Comparison of ENCODE assay signal across 1 cellular context in the genomic region with DNA sequence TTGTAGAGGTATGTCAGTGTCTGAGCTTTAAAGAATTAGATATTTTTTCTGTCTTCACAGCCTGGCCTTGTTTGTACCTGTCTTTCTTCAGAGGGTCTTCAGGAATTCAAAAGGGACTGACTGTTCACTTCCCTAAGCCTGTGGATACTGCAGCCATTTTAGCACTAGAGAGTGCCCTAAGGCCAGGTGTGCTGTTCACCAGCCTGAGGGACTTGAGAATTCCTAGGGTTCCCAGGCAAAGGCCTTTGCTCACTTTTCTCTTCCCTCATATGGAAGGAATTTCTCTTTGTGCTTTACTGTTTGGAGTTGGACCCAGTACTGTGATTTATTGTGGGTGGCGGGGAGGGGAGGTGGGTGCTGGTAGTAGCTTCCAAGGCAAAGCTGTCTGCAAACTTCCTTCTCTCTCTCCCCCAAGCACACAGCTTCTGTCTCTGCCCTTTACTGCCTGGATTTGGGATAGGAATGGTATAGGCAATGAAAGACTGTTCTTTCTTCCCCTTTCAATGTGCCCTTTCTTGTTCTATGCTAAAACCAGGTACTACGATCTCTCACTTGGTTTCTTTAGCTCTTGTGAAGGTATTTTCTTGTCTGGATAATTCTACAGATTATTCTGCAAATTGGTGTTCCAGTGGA.
TF ChIP-seq lines count a peak whose summit lies in the region.

No MANE protein-coding gene starts in this region.

TF ChIP-seq in SK-N-SH treated with all-trans-retinoic acid at 6 μM for 48 hours, 23 proteins besides CTCF, POLR2A, EP300 and RAD21 (continued from another document):
- TF ChIP-seq, protein P1, sequence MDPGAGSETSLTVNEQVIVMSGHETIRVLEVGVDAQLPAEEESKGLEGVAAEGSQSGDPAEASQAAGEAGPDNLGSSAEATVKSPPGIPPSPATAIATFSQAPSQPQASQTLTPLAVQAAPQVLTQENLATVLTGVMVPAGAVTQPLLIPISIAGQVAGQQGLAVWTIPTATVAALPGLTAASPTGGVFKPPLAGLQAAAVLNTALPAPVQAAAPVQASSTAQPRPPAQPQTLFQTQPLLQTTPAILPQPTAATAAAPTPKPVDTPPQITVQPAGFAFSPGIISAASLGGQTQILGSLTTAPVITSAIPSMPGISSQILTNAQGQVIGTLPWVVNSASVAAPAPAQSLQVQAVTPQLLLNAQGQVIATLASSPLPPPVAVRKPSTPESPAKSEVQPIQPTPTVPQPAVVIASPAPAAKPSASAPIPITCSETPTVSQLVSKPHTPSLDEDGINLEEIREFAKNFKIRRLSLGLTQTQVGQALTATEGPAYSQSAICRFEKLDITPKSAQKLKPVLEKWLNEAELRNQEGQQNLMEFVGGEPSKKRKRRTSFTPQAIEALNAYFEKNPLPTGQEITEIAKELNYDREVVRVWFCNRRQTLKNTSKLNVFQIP (CRISPR knock-in tag; IDR thresholded peaks at IDR 0.05; ENCODE audit: borderline replicate concordance, low read depth): no peak
- no peak for TF ChIP-seq CSDC2 (CRISPR knock-in tag; IDR thresholded peaks at IDR 0.05)
- TF ChIP-seq ESRRG (CRISPR knock-in tag; IDR thresholded peaks at IDR 0.05): no peak
- TF ChIP-seq RARB (CRISPR knock-in tag; IDR thresholded peaks at IDR 0.05): no peak
- TF ChIP-seq OSR1 (CRISPR knock-in tag; IDR thresholded peaks at IDR 0.05): no peak
- no peak for TF ChIP-seq TOX (CRISPR knock-in tag; IDR thresholded peaks at IDR 0.05; ENCODE audit: borderline replicate concordance)
- no peak for TF ChIP-seq BACH2 (CRISPR knock-in tag; IDR thresholded peaks at IDR 0.05; ENCODE audit: borderline replicate concordance)
- TF ChIP-seq ZNF8 (CRISPR knock-in tag; IDR thresholded peaks at IDR 0.05): no peak
- TF ChIP-seq TCF4 (CRISPR knock-in tag; IDR thresholded peaks at IDR 0.05; ENCODE audit: borderline replicate concordance): no peak
- no peak for TF ChIP-seq ZNF70 (CRISPR knock-in tag; IDR thresholded peaks at IDR 0.05)
- TF ChIP-seq GLIS3 (CRISPR knock-in tag; IDR thresholded peaks at IDR 0.05): no peak
- TF ChIP-seq PPARA (CRISPR knock-in tag; IDR thresholded peaks at IDR 0.05; ENCODE audit: borderline replicate concordance): no peak
